In the genomic region with DNA sequence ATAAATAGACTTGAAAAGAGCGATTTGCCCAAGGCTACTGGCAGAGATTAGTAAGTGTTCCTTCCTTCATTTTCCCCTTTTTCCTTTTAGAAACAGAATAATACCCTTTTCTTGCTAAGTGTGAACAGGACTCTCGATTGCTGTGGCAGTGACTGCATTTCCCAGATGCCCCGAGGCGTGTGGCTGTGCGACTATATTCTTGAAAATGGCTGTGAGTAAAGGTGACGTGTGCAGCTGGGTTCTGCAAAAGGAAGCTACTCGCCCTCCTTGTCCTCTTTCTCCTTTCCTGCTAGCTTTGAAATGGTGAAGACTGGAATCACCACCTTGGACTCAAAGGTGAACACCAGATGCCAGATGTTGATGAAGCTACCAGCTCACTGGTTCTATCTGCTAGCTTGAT, we compare ENCODE assay signal across 25 cellular contexts.
"Had no signal": no experiment of that assay in that cellular context is flagged by ENCODE, and none has a peak within 500 bp of the region (broad histone marks: within the 10 kb centered on the region; RNA-seq: fewer than 3 reads in every experiment).

No MANE protein-coding gene starts in this region.

- H3K27me3 Mint-ChIP-seq: activated CD4-positive, alpha-beta T cell treated with anti-CD3 and anti-CD28 coated beads for 36 hours; activated CD8-positive, alpha-beta T cell treated with anti-CD3 and anti-CD28 coated beads for 36 hours; activated naive CD8-positive, alpha-beta T cell treated with anti-CD3 and anti-CD28 coated beads for 36 hours had no signal

- H3K27ac Mint-ChIP-seq: activated CD4-positive, alpha-beta T cell treated with anti-CD3 and anti-CD28 coated beads for 36 hours; activated CD8-positive, alpha-beta T cell treated with anti-CD3 and anti-CD28 coated beads for 36 hours; activated naive CD8-positive, alpha-beta T cell treated with anti-CD3 and anti-CD28 coated beads for 36 hours had no signal

- H3K9me2 ChIP-seq: SK-N-SH had no signal

- ATAC-seq: activated CD4-positive, alpha-beta T cell treated with anti-CD3 and anti-CD28 coated beads for 36 hours; activated CD8-positive, alpha-beta T cell treated with anti-CD3 and anti-CD28 coated beads for 36 hours; Panc1 had no signal

- H3K27me3 ChIP-seq: brain microvascular endothelial cell, SJCRH30 had no signal

- H3K27ac ChIP-seq: brain microvascular endothelial cell, KMS-11, RWPE1, SJCRH30, VCaP had no signal

- H3K4me3 Mint-ChIP-seq: activated CD4-positive, alpha-beta T cell treated with anti-CD3 and anti-CD28 coated beads for 36 hours; activated CD8-positive, alpha-beta T cell treated with anti-CD3 and anti-CD28 coated beads for 36 hours; activated naive CD8-positive, alpha-beta T cell treated with anti-CD3 and anti-CD28 coated beads for 36 hours had no signal

- H3K9ac ChIP-seq: KMS-11, SK-N-SH had no signal

- H3K4me2 ChIP-seq: KMS-11, SK-N-SH had no signal

- H3K9me3 Mint-ChIP-seq: activated CD8-positive, alpha-beta T cell treated with anti-CD3 and anti-CD28 coated beads for 36 hours; activated naive CD8-positive, alpha-beta T cell treated with anti-CD3 and anti-CD28 coated beads for 36 hours had no signal

- DNase-seq: activated CD4-positive, alpha-beta T cell treated with anti-CD3 and anti-CD28 coated beads for 36 hours; activated CD4-positive, alpha-beta T cell treated with anti-CD3 and anti-CD28 coated beads, Interleukin-2, amount 50 U/mL, for 1 hour; activated CD8-positive, alpha-beta memory T cell treated with anti-CD3 and anti-CD28 coated beads, Interleukin-2, amount 50 U/mL, for 48 hours; activated CD8-positive, alpha-beta T cell treated with anti-CD3 and anti-CD28 coated beads for 36 hours; activated effector memory CD4-positive, alpha-beta T cell treated with anti-CD3 and anti-CD28 coated beads, Interleukin-2, amount 50 U/mL, for 16 hours; activated naive CD4-positive, alpha-beta T cell treated with Interleukin-2 at 50 U/mL for 16 hours; activated naive CD8-positive, alpha-beta T cell treated with anti-CD3 and anti-CD28 coated beads for 36 hours; activated T-cell treated with anti-CD3 and anti-CD28 coated beads, Interleukin-2, amount 50 U/mL, for 1 hour; brain microvascular endothelial cell; NCI-H1092 treated with DMSO at 0.1 percent for 48 hours; NCI-H1417 treated with DMSO at 0.1 percent for 48 hours; NCI-H1694; NCI-H2029 treated with DMSO at 0.1 percent for 48 hours; NCI-H510A treated with DMSO at 0.1 percent for 48 hours; NCI-H69; NK-92 treated with Interleukin-12 subunit alpha and Interleukin-12 subunit beta, amount 100 ng/mL, for 24 hours; OCI-M1; Right ventricle myocardium superior; SJCRH30; SK-N-SH; T-helper 1 cell had no signal

- H3K4me3 ChIP-seq: SJCRH30 had no signal

- H3K9me3 ChIP-seq: SJCRH30, SK-N-SH had no signal

- H3K36me3 ChIP-seq: brain microvascular endothelial cell, SJCRH30 had no signal
